1 cellular context compared by ENCODE assay signal in genomic region chr3:170809021-170809974, GRCh38.
TF ChIP-seq lines count a peak whose summit lies in the region.

No MANE protein-coding gene starts in this region.

TF ChIP-seq in K562, 482 proteins besides CTCF, POLR2A, EP300 and RAD21 (continued from another document and continues in another):
- TF ChIP-seq ZNF217 (CRISPR knock-in tag; IDR thresholded peaks at IDR 0.05) (no peak), ZNF24 (IDR thresholded peaks at IDR 0.05) (no peak; the same call in 1 of the 2 replicates), SMAD4 (CRISPR knock-in tag; conservative IDR thresholded peaks at IDR 0.05) (peak; percentile 78), BRD4 (IDR thresholded peaks at IDR 0.05) (no peak), SMAD2 (IDR thresholded peaks at IDR 0.05; ENCODE audit: low read depth, low read length) (no peak), ILF3 (IDR thresholded peaks at IDR 0.05; ENCODE audit: borderline replicate concordance) (no peak), SREBF1 (IDR thresholded peaks at IDR 0.05; ENCODE audit: borderline replicate concordance, low read depth, low read length) (no peak), ELF2 (CRISPR knock-in tag; IDR thresholded peaks at IDR 0.05) (no peak), CREB5 (CRISPR knock-in tag; IDR thresholded peaks at IDR 0.05) (no peak), PML (IDR thresholded peaks at IDR 0.05; ENCODE audit: low read length) (no peak), NUFIP1 (IDR thresholded peaks at IDR 0.05; ENCODE audit: partially characterized antibody) (no peak), YY1 (IDR thresholded peaks at IDR 0.05; ENCODE audit: borderline replicate concordance in 1 of 3, control insufficient read depth in 1 of 3, extremely low read depth in 1 of 3, insufficient read depth in 3 of 3, insufficient read length in 1 of 3, insufficient replicate concordance in 2 of 3, low read depth in 1 of 3, low read length in 2 of 3) (peak in 1 of 3 experiments; percentile 53), TEAD2 (tag; IDR thresholded peaks at IDR 0.05) (no peak), ZNF584 (CRISPR knock-in tag; IDR thresholded peaks at IDR 0.05; ENCODE audit: low read depth) (peak; percentile 72; the same call in 1 of the 2 replicates), SRF (CRISPR knock-in tag; IDR thresholded peaks at IDR 0.05) (no peak; a peak in 1 of 4 replicates), MAX (CRISPR knock-in tag; IDR thresholded peaks at IDR 0.05) (no peak), FOXJ2 (tag; IDR thresholded peaks at IDR 0.05) (no peak), GTF2E2 (tag; IDR thresholded peaks at IDR 0.05) (no peak), GTF3C2 (IDR thresholded peaks at IDR 0.05; ENCODE audit: borderline replicate concordance, extremely low read depth, insufficient read length) (no peak), POLR2AphosphoS2 (IDR thresholded peaks at IDR 0.05; ENCODE audit: low read length) (no peak), ZNF239 (CRISPR knock-in tag; IDR thresholded peaks at IDR 0.05) (no peak), MBD1 (CRISPR knock-in tag; IDR thresholded peaks at IDR 0.05) (0 out of 2 replicates have a peak, but pooled peaks have one; percentile 34), PCBP2 (IDR thresholded peaks at IDR 0.05; ENCODE audit: low read depth, low read length, poor library complexity, severe bottlenecking) (no peak), TARDBP (IDR thresholded peaks at IDR 0.05) (no peak), KLF1 (tag; IDR thresholded peaks at IDR 0.05) (no peak), HMG20B (CRISPR knock-in tag; IDR thresholded peaks at IDR 0.05) (no peak), ATF7 (IDR thresholded peaks at IDR 0.05) (peak; percentile 67; the same call in 1 of the 2 replicates)
- TF ChIP-seq, protein P1, sequence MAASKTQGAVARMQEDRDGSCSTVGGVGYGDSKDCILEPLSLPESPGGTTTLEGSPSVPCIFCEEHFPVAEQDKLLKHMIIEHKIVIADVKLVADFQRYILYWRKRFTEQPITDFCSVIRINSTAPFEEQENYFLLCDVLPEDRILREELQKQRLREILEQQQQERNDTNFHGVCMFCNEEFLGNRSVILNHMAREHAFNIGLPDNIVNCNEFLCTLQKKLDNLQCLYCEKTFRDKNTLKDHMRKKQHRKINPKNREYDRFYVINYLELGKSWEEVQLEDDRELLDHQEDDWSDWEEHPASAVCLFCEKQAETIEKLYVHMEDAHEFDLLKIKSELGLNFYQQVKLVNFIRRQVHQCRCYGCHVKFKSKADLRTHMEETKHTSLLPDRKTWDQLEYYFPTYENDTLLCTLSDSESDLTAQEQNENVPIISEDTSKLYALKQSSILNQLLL (CRISPR knock-in tag; IDR thresholded peaks at IDR 0.05; ENCODE audit: borderline replicate concordance) = no peak
- TF ChIP-seq, protein P2, sequence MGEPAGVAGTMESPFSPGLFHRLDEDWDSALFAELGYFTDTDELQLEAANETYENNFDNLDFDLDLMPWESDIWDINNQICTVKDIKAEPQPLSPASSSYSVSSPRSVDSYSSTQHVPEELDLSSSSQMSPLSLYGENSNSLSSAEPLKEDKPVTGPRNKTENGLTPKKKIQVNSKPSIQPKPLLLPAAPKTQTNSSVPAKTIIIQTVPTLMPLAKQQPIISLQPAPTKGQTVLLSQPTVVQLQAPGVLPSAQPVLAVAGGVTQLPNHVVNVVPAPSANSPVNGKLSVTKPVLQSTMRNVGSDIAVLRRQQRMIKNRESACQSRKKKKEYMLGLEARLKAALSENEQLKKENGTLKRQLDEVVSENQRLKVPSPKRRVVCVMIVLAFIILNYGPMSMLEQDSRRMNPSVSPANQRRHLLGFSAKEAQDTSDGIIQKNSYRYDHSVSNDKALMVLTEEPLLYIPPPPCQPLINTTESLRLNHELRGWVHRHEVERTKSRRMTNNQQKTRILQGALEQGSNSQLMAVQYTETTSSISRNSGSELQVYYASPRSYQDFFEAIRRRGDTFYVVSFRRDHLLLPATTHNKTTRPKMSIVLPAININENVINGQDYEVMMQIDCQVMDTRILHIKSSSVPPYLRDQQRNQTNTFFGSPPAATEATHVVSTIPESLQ (CRISPR knock-in tag; IDR thresholded peaks at IDR 0.05) = no peak
- TF ChIP-seq, protein P3, sequence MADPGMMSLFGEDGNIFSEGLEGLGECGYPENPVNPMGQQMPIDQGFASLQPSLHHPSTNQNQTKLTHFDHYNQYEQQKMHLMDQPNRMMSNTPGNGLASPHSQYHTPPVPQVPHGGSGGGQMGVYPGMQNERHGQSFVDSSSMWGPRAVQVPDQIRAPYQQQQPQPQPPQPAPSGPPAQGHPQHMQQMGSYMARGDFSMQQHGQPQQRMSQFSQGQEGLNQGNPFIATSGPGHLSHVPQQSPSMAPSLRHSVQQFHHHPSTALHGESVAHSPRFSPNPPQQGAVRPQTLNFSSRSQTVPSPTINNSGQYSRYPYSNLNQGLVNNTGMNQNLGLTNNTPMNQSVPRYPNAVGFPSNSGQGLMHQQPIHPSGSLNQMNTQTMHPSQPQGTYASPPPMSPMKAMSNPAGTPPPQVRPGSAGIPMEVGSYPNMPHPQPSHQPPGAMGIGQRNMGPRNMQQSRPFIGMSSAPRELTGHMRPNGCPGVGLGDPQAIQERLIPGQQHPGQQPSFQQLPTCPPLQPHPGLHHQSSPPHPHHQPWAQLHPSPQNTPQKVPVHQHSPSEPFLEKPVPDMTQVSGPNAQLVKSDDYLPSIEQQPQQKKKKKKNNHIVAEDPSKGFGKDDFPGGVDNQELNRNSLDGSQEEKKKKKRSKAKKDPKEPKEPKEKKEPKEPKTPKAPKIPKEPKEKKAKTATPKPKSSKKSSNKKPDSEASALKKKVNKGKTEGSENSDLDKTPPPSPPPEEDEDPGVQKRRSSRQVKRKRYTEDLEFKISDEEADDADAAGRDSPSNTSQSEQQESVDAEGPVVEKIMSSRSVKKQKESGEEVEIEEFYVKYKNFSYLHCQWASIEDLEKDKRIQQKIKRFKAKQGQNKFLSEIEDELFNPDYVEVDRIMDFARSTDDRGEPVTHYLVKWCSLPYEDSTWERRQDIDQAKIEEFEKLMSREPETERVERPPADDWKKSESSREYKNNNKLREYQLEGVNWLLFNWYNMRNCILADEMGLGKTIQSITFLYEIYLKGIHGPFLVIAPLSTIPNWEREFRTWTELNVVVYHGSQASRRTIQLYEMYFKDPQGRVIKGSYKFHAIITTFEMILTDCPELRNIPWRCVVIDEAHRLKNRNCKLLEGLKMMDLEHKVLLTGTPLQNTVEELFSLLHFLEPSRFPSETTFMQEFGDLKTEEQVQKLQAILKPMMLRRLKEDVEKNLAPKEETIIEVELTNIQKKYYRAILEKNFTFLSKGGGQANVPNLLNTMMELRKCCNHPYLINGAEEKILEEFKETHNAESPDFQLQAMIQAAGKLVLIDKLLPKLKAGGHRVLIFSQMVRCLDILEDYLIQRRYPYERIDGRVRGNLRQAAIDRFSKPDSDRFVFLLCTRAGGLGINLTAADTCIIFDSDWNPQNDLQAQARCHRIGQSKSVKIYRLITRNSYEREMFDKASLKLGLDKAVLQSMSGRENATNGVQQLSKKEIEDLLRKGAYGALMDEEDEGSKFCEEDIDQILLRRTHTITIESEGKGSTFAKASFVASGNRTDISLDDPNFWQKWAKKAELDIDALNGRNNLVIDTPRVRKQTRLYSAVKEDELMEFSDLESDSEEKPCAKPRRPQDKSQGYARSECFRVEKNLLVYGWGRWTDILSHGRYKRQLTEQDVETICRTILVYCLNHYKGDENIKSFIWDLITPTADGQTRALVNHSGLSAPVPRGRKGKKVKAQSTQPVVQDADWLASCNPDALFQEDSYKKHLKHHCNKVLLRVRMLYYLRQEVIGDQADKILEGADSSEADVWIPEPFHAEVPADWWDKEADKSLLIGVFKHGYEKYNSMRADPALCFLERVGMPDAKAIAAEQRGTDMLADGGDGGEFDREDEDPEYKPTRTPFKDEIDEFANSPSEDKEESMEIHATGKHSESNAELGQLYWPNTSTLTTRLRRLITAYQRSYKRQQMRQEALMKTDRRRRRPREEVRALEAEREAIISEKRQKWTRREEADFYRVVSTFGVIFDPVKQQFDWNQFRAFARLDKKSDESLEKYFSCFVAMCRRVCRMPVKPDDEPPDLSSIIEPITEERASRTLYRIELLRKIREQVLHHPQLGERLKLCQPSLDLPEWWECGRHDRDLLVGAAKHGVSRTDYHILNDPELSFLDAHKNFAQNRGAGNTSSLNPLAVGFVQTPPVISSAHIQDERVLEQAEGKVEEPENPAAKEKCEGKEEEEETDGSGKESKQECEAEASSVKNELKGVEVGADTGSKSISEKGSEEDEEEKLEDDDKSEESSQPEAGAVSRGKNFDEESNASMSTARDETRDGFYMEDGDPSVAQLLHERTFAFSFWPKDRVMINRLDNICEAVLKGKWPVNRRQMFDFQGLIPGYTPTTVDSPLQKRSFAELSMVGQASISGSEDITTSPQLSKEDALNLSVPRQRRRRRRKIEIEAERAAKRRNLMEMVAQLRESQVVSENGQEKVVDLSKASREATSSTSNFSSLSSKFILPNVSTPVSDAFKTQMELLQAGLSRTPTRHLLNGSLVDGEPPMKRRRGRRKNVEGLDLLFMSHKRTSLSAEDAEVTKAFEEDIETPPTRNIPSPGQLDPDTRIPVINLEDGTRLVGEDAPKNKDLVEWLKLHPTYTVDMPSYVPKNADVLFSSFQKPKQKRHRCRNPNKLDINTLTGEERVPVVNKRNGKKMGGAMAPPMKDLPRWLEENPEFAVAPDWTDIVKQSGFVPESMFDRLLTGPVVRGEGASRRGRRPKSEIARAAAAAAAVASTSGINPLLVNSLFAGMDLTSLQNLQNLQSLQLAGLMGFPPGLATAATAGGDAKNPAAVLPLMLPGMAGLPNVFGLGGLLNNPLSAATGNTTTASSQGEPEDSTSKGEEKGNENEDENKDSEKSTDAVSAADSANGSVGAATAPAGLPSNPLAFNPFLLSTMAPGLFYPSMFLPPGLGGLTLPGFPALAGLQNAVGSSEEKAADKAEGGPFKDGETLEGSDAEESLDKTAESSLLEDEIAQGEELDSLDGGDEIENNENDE (IDR thresholded peaks at IDR 0.05; ENCODE audit: low read depth, low read length) = no peak
- TF ChIP-seq, protein P4, sequence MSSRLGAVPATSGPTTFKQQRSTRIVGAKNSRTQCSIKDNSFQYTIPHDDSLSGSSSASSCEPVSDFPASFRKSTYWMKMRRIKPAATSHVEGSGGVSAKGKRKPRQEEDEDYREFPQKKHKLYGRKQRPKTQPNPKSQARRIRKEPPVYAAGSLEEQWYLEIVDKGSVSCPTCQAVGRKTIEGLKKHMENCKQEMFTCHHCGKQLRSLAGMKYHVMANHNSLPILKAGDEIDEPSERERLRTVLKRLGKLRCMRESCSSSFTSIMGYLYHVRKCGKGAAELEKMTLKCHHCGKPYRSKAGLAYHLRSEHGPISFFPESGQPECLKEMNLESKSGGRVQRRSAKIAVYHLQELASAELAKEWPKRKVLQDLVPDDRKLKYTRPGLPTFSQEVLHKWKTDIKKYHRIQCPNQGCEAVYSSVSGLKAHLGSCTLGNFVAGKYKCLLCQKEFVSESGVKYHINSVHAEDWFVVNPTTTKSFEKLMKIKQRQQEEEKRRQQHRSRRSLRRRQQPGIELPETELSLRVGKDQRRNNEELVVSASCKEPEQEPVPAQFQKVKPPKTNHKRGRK (tag; IDR thresholded peaks at IDR 0.05) = no peak
- TF ChIP-seq, protein P5, sequence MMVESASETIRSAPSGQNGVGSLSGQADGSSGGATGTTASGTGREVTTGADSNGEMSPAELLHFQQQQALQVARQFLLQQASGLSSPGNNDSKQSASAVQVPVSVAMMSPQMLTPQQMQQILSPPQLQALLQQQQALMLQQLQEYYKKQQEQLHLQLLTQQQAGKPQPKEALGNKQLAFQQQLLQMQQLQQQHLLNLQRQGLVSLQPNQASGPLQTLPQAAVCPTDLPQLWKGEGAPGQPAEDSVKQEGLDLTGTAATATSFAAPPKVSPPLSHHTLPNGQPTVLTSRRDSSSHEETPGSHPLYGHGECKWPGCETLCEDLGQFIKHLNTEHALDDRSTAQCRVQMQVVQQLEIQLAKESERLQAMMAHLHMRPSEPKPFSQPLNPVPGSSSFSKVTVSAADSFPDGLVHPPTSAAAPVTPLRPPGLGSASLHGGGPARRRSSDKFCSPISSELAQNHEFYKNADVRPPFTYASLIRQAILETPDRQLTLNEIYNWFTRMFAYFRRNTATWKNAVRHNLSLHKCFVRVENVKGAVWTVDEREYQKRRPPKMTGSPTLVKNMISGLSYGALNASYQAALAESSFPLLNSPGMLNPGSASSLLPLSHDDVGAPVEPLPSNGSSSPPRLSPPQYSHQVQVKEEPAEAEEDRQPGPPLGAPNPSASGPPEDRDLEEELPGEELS (CRISPR knock-in tag; IDR thresholded peaks at IDR 0.05; ENCODE audit: borderline replicate concordance) = no peak
